12 cellular contexts compared by ENCODE assay signal in genomic region chr14:39474416-39474911, GRCh38. TPM values are rescaled to one million over a fixed set of nuclear protein-coding genes. Genes with fewer than 3 reads are reported as not detected.
DNase-seq lines count a peak whose midpoint lies in the region; ATAC-seq and TF ChIP-seq lines count a peak whose summit lies in the region.
"Had no signal": no experiment of that assay in that cellular context is flagged by ENCODE, and none has a peak within 500 bp of the region (broad histone marks: within the 10 kb centered on the region; RNA-seq: fewer than 3 reads in every experiment).

No MANE protein-coding gene starts in this region.

- DNase-seq in hepatocyte (ENCODE audit: low spot score) (peak; percentile 44), lower leg skin (ENCODE audit: low spot score in 2 of 2) (no peak), T1000 (lab: John Stamatoyannopoulos, UW) (no peak), HAP-1 (ENCODE audit: low spot score in 2 of 2) (no peak)
- no peak for DNase-seq in natural killer cell treated with Interleukin-12 subunit alpha and Interleukin-12 subunit beta and Interleukin-15 and Interleukin-18, amount 100 ng/mL, for 72 hours (ENCODE audit: low spot score)
- DNase-seq: DMS 273 treated with DMSO at 0.1 percent for 48 hours, naive B cell had no signal

- no peaks in the 10 kb centered on the region for H4K20me1 ChIP-seq in hepatocyte (ENCODE audit: insufficient read depth, poor library complexity, severe bottlenecking)

- TF ChIP-seq CTCF in hepatocyte (IDR thresholded peaks at IDR 0.05; ENCODE audit: poor library complexity) = no peak
- TF ChIP-seq CTCF in lower leg skin (IDR thresholded peaks at IDR 0.05) = no peak

- intact Hi-C loops in lower leg skin (cut with DNase I; ENCODE audit: low total_unique reads) = no loop called here

- H3K4me3 ChIP-seq in hepatocyte (no peak overlapping the region), lower leg skin (ENCODE audit: low read depth, poor library complexity, severe bottlenecking) (no peak overlapping the region), HAP-1 (no peak overlapping the region)

- WGBS in hepatocyte (ENCODE audit: low lambda C conversion rate, missing lambda C conversion rate) = 83% methylated on average over 1 of the region's 1 CpG
- WGBS in lower leg skin, 2 donors = 95 to 100% methylated on average over 1 of the region's 1 CpG

- in situ Hi-C loops in HAP-1 (cut with MboI; ENCODE audit: low sequenced_read_pairs) = no loop called here

- H3K9me2 ChIP-seq in hepatocyte (replicated peaks; ENCODE audit: insufficient read depth) = no peaks in the 10 kb centered on the region

- H3K4me3 Mint-ChIP-seq in natural killer cell treated with Interleukin-12 subunit alpha and Interleukin-12 subunit beta and Interleukin-15 and Interleukin-18, amount 100 ng/mL, for 72 hours = no peak overlapping the region
- H3K4me3 Mint-ChIP-seq: activated naive CD8-positive, alpha-beta T cell; naive B cell had no signal

- H3K36me3 ChIP-seq in hepatocyte (replicated peaks; ENCODE audit: insufficient read depth, low read depth) (no peaks in the 10 kb centered on the region), HAP-1 (replicated peaks) (no peaks in the 10 kb centered on the region)

- H3K27me3 Mint-ChIP-seq in natural killer cell treated with Interleukin-12 subunit alpha and Interleukin-12 subunit beta and Interleukin-15 and Interleukin-18, amount 100 ng/mL, for 72 hours = peaks cover 9 to 12% of the 10 kb centered on the region in 2 donors
- H3K27me3 Mint-ChIP-seq: activated naive CD8-positive, alpha-beta T cell had no signal

- no peaks in the 10 kb centered on the region for H3K9me3 ChIP-seq in hepatocyte (ENCODE audit: low read depth)
- no peaks in the 10 kb centered on the region for H3K9me3 ChIP-seq in HAP-1

- no peaks in the 10 kb centered on the region for H3K79me2 ChIP-seq in hepatocyte

- ATAC-seq in GM18909 (IDR thresholded peaks at IDR 0.05; ENCODE audit: poor library complexity, unreplicated experiment) = peak; percentile 94
- peak; percentile 91 for ATAC-seq in GM21528 (IDR thresholded peaks at IDR 0.05; ENCODE audit: low FRiP score, unreplicated experiment)
- peak; percentile 79 for ATAC-seq in HG03108 (IDR thresholded peaks at IDR 0.05; ENCODE audit: unreplicated experiment)
- no peak for ATAC-seq in natural killer cell treated with Interleukin-12 subunit alpha and Interleukin-12 subunit beta and Interleukin-15 and Interleukin-18, amount 100 ng/mL, for 72 hours

- H3K4me1 Mint-ChIP-seq in natural killer cell treated with Interleukin-12 subunit alpha and Interleukin-12 subunit beta and Interleukin-15 and Interleukin-18, amount 100 ng/mL, for 72 hours (ENCODE audit: low read depth in 2 of 2) = no peaks in the 10 kb centered on the region
- H3K4me1 Mint-ChIP-seq: naive B cell had no signal

- H3K4me2 ChIP-seq in hepatocyte = no peak overlapping the region

- H3K4me1 ChIP-seq in hepatocyte (ENCODE audit: insufficient read depth) (no peaks in the 10 kb centered on the region), HAP-1 (no peaks in the 10 kb centered on the region)

- H3K27ac Mint-ChIP-seq in natural killer cell treated with Interleukin-12 subunit alpha and Interleukin-12 subunit beta and Interleukin-15 and Interleukin-18, amount 100 ng/mL, for 72 hours = no peak overlapping the region
- H3K27ac Mint-ChIP-seq: activated naive CD8-positive, alpha-beta T cell had no signal

- peaks cover 3% of the 10 kb centered on the region for H3K9me3 Mint-ChIP-seq in natural killer cell treated with Interleukin-12 subunit alpha and Interleukin-12 subunit beta and Interleukin-15 and Interleukin-18, amount 100 ng/mL, for 72 hours

- H3K27me3 ChIP-seq in hepatocyte (no peaks in the 10 kb centered on the region), HAP-1 (ENCODE audit: low read depth) (no peaks in the 10 kb centered on the region)

- H3K27ac ChIP-seq in hepatocyte = peak overlapping the region; percentile 35
- H3K27ac ChIP-seq: VCaP had no signal

- no peak for TF ChIP-seq POLR2A in lower leg skin (IDR thresholded peaks at IDR 0.05)

- no peaks in the 10 kb centered on the region for H3K36me3 Mint-ChIP-seq in natural killer cell treated with Interleukin-12 subunit alpha and Interleukin-12 subunit beta and Interleukin-15 and Interleukin-18, amount 100 ng/mL, for 72 hours

- H2AFZ ChIP-seq in hepatocyte = no peak overlapping the region

RNA-seq across cellular contexts. Expression of gene FBXO33, which starts 42.2 kb away (rescaled TPM):
- total RNA-seq in hepatocyte (14.5 and 19.4 TPM in 2 replicates), lower leg skin (10 to 100 TPM; 12.3 to 15.8 (median 13.1) TPM)
- polyA plus RNA-seq in hepatocyte = 8.9 and 12.0 TPM in 2 replicates
- 10 to 100 TPM; 16.3 to 17.9 TPM for total RNA-seq in natural killer cell treated with Interleukin-12 subunit alpha and Interleukin-12 subunit beta and Interleukin-15 and Interleukin-18, amount 100 ng/mL, for 72 hours

Comparison
In these comparisons a context has a peak if more than half of its experiments do, and no peak if none do; other contexts are left out.
1. ATAC-seq: peak in GM18909 (single experiment), GM21528 (single experiment) and HG03108 (single experiment); none in natural killer cell treated with Interleukin-12 subunit alpha and Interleukin-12 subunit beta and Interleukin-15 and Interleukin-18, amount 100 ng/mL, for 72 hours (0 of 2).